In the genomic region with DNA sequence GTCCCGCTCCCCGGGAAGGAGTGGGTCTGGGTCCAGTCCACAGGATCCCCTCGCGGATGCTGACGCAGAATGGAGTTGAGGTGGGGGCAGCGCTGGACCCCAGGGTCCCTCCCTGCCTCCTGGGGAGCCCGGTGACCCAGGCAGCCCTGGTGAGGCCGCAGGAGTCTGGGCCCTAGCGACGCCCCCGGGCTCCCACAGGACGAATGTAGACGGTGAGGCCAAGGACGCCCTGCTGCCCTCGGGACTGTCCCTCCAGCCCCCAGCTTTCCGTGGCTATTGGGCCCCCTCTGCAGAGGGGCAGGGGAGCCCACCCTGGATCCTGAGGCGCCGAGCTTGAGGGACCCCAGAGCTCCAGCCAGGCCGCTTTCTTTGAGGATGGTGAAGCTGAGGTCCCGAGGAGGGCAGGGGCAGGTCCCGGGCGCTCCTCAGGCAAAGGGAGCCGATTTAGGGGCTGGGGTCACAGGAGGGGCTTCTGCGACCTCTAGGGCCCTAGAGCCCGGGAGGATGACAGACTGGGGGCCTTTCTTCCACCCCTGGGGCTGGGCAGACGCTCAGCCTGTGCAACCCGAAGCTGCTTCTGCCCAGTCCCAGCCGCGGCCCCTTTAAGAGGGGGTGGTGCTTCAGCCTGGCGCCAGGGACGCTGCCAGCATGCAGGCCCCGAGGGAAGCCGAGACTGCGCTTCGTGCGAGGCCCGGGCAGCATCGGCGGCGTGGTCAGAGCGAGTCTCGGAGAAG, we compare ENCODE assay signal across 7 cellular contexts.
DNase-seq lines count a peak whose midpoint lies in the region; ATAC-seq and TF ChIP-seq lines count a peak whose summit lies in the region.
"Not testable (repeated sequence)": the region's sequence is repeated elsewhere in the genome, so short reads cannot be mapped to it uniquely, and the experiment has no call there.

No MANE protein-coding gene starts in this region.

- not testable (repeated sequence) for H3K36me3 Mint-ChIP-seq in activated T-helper 17 cell treated with anti-CD3 and anti-CD28 coated beads, Interleukin-2, amount 50 U/mL, for 72 hours (ENCODE audit: low read depth); naive thymus-derived CD4-positive, alpha-beta T cell; stimulated activated memory B cell treated with anti-CD40 and anti-IgM and Interleukin-4, amounts not matched to agents 10 μg/mL and 1 μg/mL and 100 μg/mL, for 72 hours

- not testable (repeated sequence) for BruUV-seq in HCT116 (replicated peaks; lab: Mats Ljungman, UMichigan)

- not testable (repeated sequence) for H3K27ac Mint-ChIP-seq in activated T-helper 17 cell treated with anti-CD3 and anti-CD28 coated beads, Interleukin-2, amount 50 U/mL, for 72 hours; naive thymus-derived CD4-positive, alpha-beta T cell; stimulated activated memory B cell treated with anti-CD40 and anti-IgM and Interleukin-4, amounts not matched to agents 10 μg/mL and 1 μg/mL and 100 μg/mL, for 72 hours

- H3K4me1 ChIP-seq in HCT116 (ENCODE audit: control insufficient read depth in 1 of 2, insufficient read depth in 2 of 2, low read length in 2 of 2); RWPE2 (ENCODE audit: insufficient read depth, poor library complexity, severe bottlenecking); gastroesophageal sphincter; naive thymus-derived CD4-positive, alpha-beta T cell (ENCODE audit: control insufficient read depth in 2 of 2, insufficient read depth in 2 of 2, low read length in 2 of 2): not testable (repeated sequence)

- CTCF ChIA-PET in HCT116 (lab: Charles Lee); naive thymus-derived CD4-positive, alpha-beta T cell (lab: Charles Lee): not testable (repeated sequence)

- not testable (repeated sequence) for TF ChIP-seq POLR2A in HCT116 (IDR thresholded peaks at IDR 0.05; ENCODE audit: borderline replicate concordance, extremely low read depth, insufficient read depth, insufficient read length); gastroesophageal sphincter (IDR thresholded peaks at IDR 0.05)

- H3K9me3 ChIP-seq in HCT116 (ENCODE audit: control insufficient read depth in 1 of 2, insufficient read depth in 1 of 2, low read depth in 1 of 2, low read length in 2 of 2); RWPE2 (ENCODE audit: severe bottlenecking); gastroesophageal sphincter; naive thymus-derived CD4-positive, alpha-beta T cell (ENCODE audit: control insufficient read depth in 2 of 3, low read length in 3 of 3): not testable (repeated sequence)

- ATAC-seq in HCT116 (peak; percentile 67), RWPE2 (ENCODE audit: low read depth) (peak; percentile 73), gastroesophageal sphincter (peak; percentile 11), left lobe of liver (peak; percentile 33)
- ATAC-seq in activated T-helper 17 cell treated with anti-CD3 and anti-CD28 coated beads, Interleukin-2, amount 50 U/mL, for 72 hours (replicated peaks) = peak; percentile 31
- ATAC-seq in naive thymus-derived CD4-positive, alpha-beta T cell = peak; percentile 36
- peak; percentile 65 for ATAC-seq in stimulated activated memory B cell treated with anti-CD40 and anti-IgM and Interleukin-4, amounts not matched to agents 10 μg/mL and 1 μg/mL and 100 μg/mL, for 72 hours

- H3K4me3 Mint-ChIP-seq in activated T-helper 17 cell treated with anti-CD3 and anti-CD28 coated beads, Interleukin-2, amount 50 U/mL, for 72 hours; naive thymus-derived CD4-positive, alpha-beta T cell; stimulated activated memory B cell treated with anti-CD40 and anti-IgM and Interleukin-4, amounts not matched to agents 10 μg/mL and 1 μg/mL and 100 μg/mL, for 72 hours: not testable (repeated sequence)

- not testable (repeated sequence) for TF ChIP-seq RAD21 in HCT116 (IDR thresholded peaks at IDR 0.05; ENCODE audit: low read depth)

- not testable (repeated sequence) for H2AFZ ChIP-seq in HCT116 (ENCODE audit: low read depth, low read length, poor library complexity, severe bottlenecking)

- H3K9me3 Mint-ChIP-seq in activated T-helper 17 cell treated with anti-CD3 and anti-CD28 coated beads, Interleukin-2, amount 50 U/mL, for 72 hours; stimulated activated memory B cell treated with anti-CD40 and anti-IgM and Interleukin-4, amounts not matched to agents 10 μg/mL and 1 μg/mL and 100 μg/mL, for 72 hours: not testable (repeated sequence)
- H3K9me3 Mint-ChIP-seq in naive thymus-derived CD4-positive, alpha-beta T cell = peaks cover 0 to 15% (median 11%) of the 10 kb centered on the region in 11 donors

- not testable (repeated sequence) for H3K4me3 ChIP-seq in HCT116 (replicated peaks in 1 of 2; ENCODE audit: low read depth in 1 of 2, low read length in 2 of 2); RWPE2 (ENCODE audit: severe bottlenecking); gastroesophageal sphincter; naive thymus-derived CD4-positive, alpha-beta T cell (ENCODE audit: low read length)

- H3K9ac ChIP-seq in HCT116 (ENCODE audit: low read length) = not testable (repeated sequence)

- not testable (repeated sequence) for H3K9me2 ChIP-seq in HCT116 (ENCODE audit: insufficient read depth)

- H3K27me3 Mint-ChIP-seq in activated T-helper 17 cell treated with anti-CD3 and anti-CD28 coated beads, Interleukin-2, amount 50 U/mL, for 72 hours; naive thymus-derived CD4-positive, alpha-beta T cell; stimulated activated memory B cell treated with anti-CD40 and anti-IgM and Interleukin-4, amounts not matched to agents 10 μg/mL and 1 μg/mL and 100 μg/mL, for 72 hours: not testable (repeated sequence)

- WGBS in gastroesophageal sphincter (ENCODE audit: low coverage in 1 of 2), 2 donors = no CpG with 5 or more reads among the region's 42 CpGs

- POLR2A ChIA-PET in HCT116 (lab: Charles Lee); naive thymus-derived CD4-positive, alpha-beta T cell (lab: Charles Lee): not testable (repeated sequence)

- TF ChIP-seq CTCF in HCT116 (IDR thresholded peaks at IDR 0.05 in 2 of 3, conservative IDR thresholded peaks at IDR 0.05 in 1 of 3; ENCODE audit: borderline replicate concordance in 1 of 3, insufficient read depth in 1 of 3, low read depth in 2 of 3, low read length in 2 of 3); RWPE2 (IDR thresholded peaks at IDR 0.05; ENCODE audit: poor library complexity, severe bottlenecking); gastroesophageal sphincter (IDR thresholded peaks at IDR 0.05): not testable (repeated sequence)

- not testable (repeated sequence) for H3K4me1 Mint-ChIP-seq in activated T-helper 17 cell treated with anti-CD3 and anti-CD28 coated beads, Interleukin-2, amount 50 U/mL, for 72 hours; naive thymus-derived CD4-positive, alpha-beta T cell; stimulated activated memory B cell treated with anti-CD40 and anti-IgM and Interleukin-4, amounts not matched to agents 10 μg/mL and 1 μg/mL and 100 μg/mL, for 72 hours

- not testable (repeated sequence) for DNase-seq in HCT116 (ENCODE audit: low read depth, low spot score); RWPE2 (ENCODE audit: low spot score); left lobe of liver (ENCODE audit: low spot score); naive thymus-derived CD4-positive, alpha-beta T cell

- H3K27ac ChIP-seq in HCT116 (ENCODE audit: low read depth, low read length); RWPE2 (ENCODE audit: poor library complexity, severe bottlenecking); gastroesophageal sphincter; naive thymus-derived CD4-positive, alpha-beta T cell (ENCODE audit: low read depth, low read length): not testable (repeated sequence)

- not testable (repeated sequence) for H3K79me2 ChIP-seq in HCT116 (ENCODE audit: insufficient read depth, low read length)

- H3K4me2 ChIP-seq in HCT116 (ENCODE audit: low read length) = not testable (repeated sequence)

- not testable (repeated sequence) for H3K36me3 ChIP-seq in HCT116 (ENCODE audit: control insufficient read depth in 1 of 2, insufficient read depth in 2 of 2, low read length in 2 of 2); RWPE2 (ENCODE audit: low read depth); gastroesophageal sphincter; naive thymus-derived CD4-positive, alpha-beta T cell (ENCODE audit: control insufficient read depth in 2 of 3, insufficient read depth in 3 of 3, low read length in 3 of 3)

- not testable (repeated sequence) for H3K27me3 ChIP-seq in HCT116 (ENCODE audit: insufficient read depth, low read length); RWPE2 (ENCODE audit: insufficient read depth, poor library complexity, severe bottlenecking); gastroesophageal sphincter; naive thymus-derived CD4-positive, alpha-beta T cell (ENCODE audit: control insufficient read depth in 2 of 2, insufficient read depth in 2 of 2, low read length in 2 of 2)

- TF ChIP-seq EP300 in gastroesophageal sphincter (IDR thresholded peaks at IDR 0.05) = not testable (repeated sequence)

- not testable (repeated sequence) for H4K20me1 ChIP-seq in HCT116 (ENCODE audit: insufficient read depth)

- RAD21 ChIA-PET in HCT116 (lab: Charles Lee; ENCODE audit: low non-redundant PET in 1 of 2, low total read pairs in 2 of 2, uncharacterized antibody in 2 of 2, unreplicated experiment in 2 of 2) = not testable (repeated sequence)

- intact Hi-C loops in HCT116 (cut with micrococcal nuclease); naive thymus-derived CD4-positive, alpha-beta T cell (cut with micrococcal nuclease): not testable (repeated sequence)

Comparison
In these comparisons a context has a peak if more than half of its experiments do, and no peak if none do; other contexts are left out.
1. ATAC-seq: peak in every context shown above with its lines; median percentile 73 in RWPE2; 67 in HCT116; 65 in stimulated activated memory B cell treated with anti-CD40 and anti-IgM and Interleukin-4, amounts not matched to agents 10 μg/mL and 1 μg/mL and 100 μg/mL, for 72 hours; 36 in naive thymus-derived CD4-positive, alpha-beta T cell; 33 in left lobe of liver; 31 in activated T-helper 17 cell treated with anti-CD3 and anti-CD28 coated beads, Interleukin-2, amount 50 U/mL, for 72 hours; 11 in gastroesophageal sphincter.